8 cellular contexts compared by ENCODE assay signal in genomic region chr5:115349001-115349817, GRCh38. TPM values are rescaled to one million over a fixed set of nuclear protein-coding genes. Genes with fewer than 3 reads are reported as not detected.
DNase-seq lines count a peak whose midpoint lies in the region; ATAC-seq and TF ChIP-seq lines count a peak whose summit lies in the region.

No MANE protein-coding gene starts in this region.

- no peaks in the 10 kb centered on the region for H3K9me2 ChIP-seq in SK-N-SH

- CTCF ChIA-PET in SK-N-SH (lab: Yijun Ruan, JAX) = no interaction called here
- CTCF ChIA-PET in CD4-positive, alpha-beta T cell (lab: Charles Lee) = no interaction called here

- H3K4me1 ChIP-seq in SK-N-SH (ENCODE audit: control insufficient read depth in 1 of 2, insufficient read depth in 2 of 2, low read depth in 1 of 2, low read length in 1 of 2) (peaks cover 0 to 20% of the 10 kb centered on the region in 2 experiments), heart left ventricle (peaks cover 0 to 16% (median 0%) of the 10 kb centered on the region in 12 donors), endodermal cell (ENCODE audit: control insufficient read depth, insufficient read depth, low read length) (no peaks in the 10 kb centered on the region)

- no peak overlapping the region for H2AFZ ChIP-seq in SK-N-SH (ENCODE audit: low read depth)

- H3K4me3 Mint-ChIP-seq in activated T-cell treated with anti-CD3 and anti-CD28 coated beads, Interleukin-2, amount 50 U/mL, for 24 hours = no peak overlapping the region
- H3K4me3 Mint-ChIP-seq in CD4-positive, alpha-beta T cell = no peak overlapping the region
- no peak overlapping the region for H3K4me3 Mint-ChIP-seq in endodermal cell

- peak overlapping the region; percentile 51 for H3K4me2 ChIP-seq in SK-N-SH

- peaks cover 47% of the 10 kb centered on the region for H3K27me3 Mint-ChIP-seq in activated T-cell treated with anti-CD3 and anti-CD28 coated beads, Interleukin-2, amount 50 U/mL, for 24 hours
- H3K27me3 Mint-ChIP-seq in CD4-positive, alpha-beta T cell = peaks cover 54% of the 10 kb centered on the region
- H3K27me3 Mint-ChIP-seq in endodermal cell (ENCODE audit: insufficient read depth) = no peaks in the 10 kb centered on the region

- no peaks in the 10 kb centered on the region for H3K79me2 ChIP-seq in SK-N-SH (ENCODE audit: insufficient read depth)

- no peaks in the 10 kb centered on the region for H3K4me1 Mint-ChIP-seq in activated T-cell treated with anti-CD3 and anti-CD28 coated beads, Interleukin-2, amount 50 U/mL, for 24 hours (ENCODE audit: low read depth)
- H3K4me1 Mint-ChIP-seq in CD4-positive, alpha-beta T cell (ENCODE audit: low read depth) = no peaks in the 10 kb centered on the region
- H3K4me1 Mint-ChIP-seq in endodermal cell = peaks cover 7% of the 10 kb centered on the region

- H4K20me1 ChIP-seq in SK-N-SH (ENCODE audit: insufficient read depth) = no peaks in the 10 kb centered on the region

- peaks cover 23% of the 10 kb centered on the region for H3F3A ChIP-seq in SK-N-SH (replicated peaks; ENCODE audit: insufficient read depth)

- H3K27me3 ChIP-seq in SK-N-SH (ENCODE audit: insufficient read depth) (no peaks in the 10 kb centered on the region), heart left ventricle (no peaks in the 10 kb centered on the region), endodermal cell (ENCODE audit: control insufficient read depth, insufficient read depth, low read length, poor library complexity, severe bottlenecking) (no peaks in the 10 kb centered on the region)
- no peaks in the 10 kb centered on the region for H3K27me3 ChIP-seq in CD4-positive, alpha-beta T cell (ENCODE audit: control insufficient read depth, insufficient read depth, low read length)

- 35% methylated on average over 5 of the region's 5 CpGs for WGBS in SK-N-SH (ENCODE audit: low lambda C conversion rate)
- 51 to 65% (median 57%) methylated on average over 5 of the region's 5 CpGs for WGBS in heart left ventricle, 4 donors
- WGBS in endodermal cell (ENCODE audit: insufficient coverage in 1 of 2, insufficient read length in 1 of 2), 2 experiments = 91 to 95% methylated on average over 4 of the region's 5 CpGs

- peak; percentile 84 for ATAC-seq in Right ventricle myocardium inferior
- ATAC-seq in heart left ventricle = peak; percentile 59 to 89 (median 72)
- no peak for ATAC-seq in CD4-positive, alpha-beta T cell (ENCODE audit: poor library complexity)

- H3K27ac ChIP-seq in SK-N-SH (ENCODE audit: low read depth in 2 of 2, low read length in 1 of 2) (peak overlapping the region in 1 of 2 experiments; percentile 75; a peak in 3 of 4 replicates), heart left ventricle (peak overlapping the region in 4 of 12 donors; percentile 2 to 37 (median 7)), endodermal cell (ENCODE audit: low read depth, low read length) (no peak overlapping the region)
- H3K27ac ChIP-seq in CD4-positive, alpha-beta T cell (ENCODE audit: low read depth, low read length) = no peak overlapping the region

- TF ChIP-seq RAD21 in SK-N-SH (IDR thresholded peaks at IDR 0.05; ENCODE audit: low read length) = no peak

- no peaks in the 10 kb centered on the region for H3K36me3 Mint-ChIP-seq in activated T-cell treated with anti-CD3 and anti-CD28 coated beads, Interleukin-2, amount 50 U/mL, for 24 hours (ENCODE audit: low read depth)
- H3K36me3 Mint-ChIP-seq in CD4-positive, alpha-beta T cell (ENCODE audit: low read depth) = no peaks in the 10 kb centered on the region
- H3K36me3 Mint-ChIP-seq in endodermal cell (ENCODE audit: low read depth) = peaks cover under 1% of the 10 kb centered on the region

- intact Hi-C loops in Right ventricle myocardium inferior (cut with DNase I) = no loop called here
- intact Hi-C loops in cardiac septum (cut with DNase I) = no loop called here
- intact Hi-C loops in heart left ventricle (cut with DNase I) = no loop called here
- intact Hi-C loops in CD4-positive, alpha-beta T cell (cut with DNase I, micrococcal nuclease) = no loop called here

- no peaks in the 10 kb centered on the region for H3K9me3 ChIP-seq in SK-N-SH
- peaks cover 0 to 19% (median 1%) of the 10 kb centered on the region in 12 donors for H3K9me3 ChIP-seq in heart left ventricle
- H3K9me3 ChIP-seq in CD4-positive, alpha-beta T cell (ENCODE audit: control insufficient read depth, low read length) = no peaks in the 10 kb centered on the region
- H3K9me3 ChIP-seq in endodermal cell (ENCODE audit: control insufficient read depth, low read length) = peaks cover 6% of the 10 kb centered on the region

- H3K9ac ChIP-seq in SK-N-SH (peak overlapping the region; percentile 32; the same call in 1 of the 2 replicates), endodermal cell (ENCODE audit: extremely low read depth, low read length, poor library complexity, severe bottlenecking) (no peak overlapping the region)

- H3K36me3 ChIP-seq in SK-N-SH (replicated peaks in 1 of 2; ENCODE audit: control insufficient read depth in 1 of 2, insufficient read depth in 2 of 2, low read length in 1 of 2) (no peaks in the 10 kb centered on the region), heart left ventricle (no peaks in the 10 kb centered on the region), endodermal cell (ENCODE audit: control insufficient read depth, insufficient read depth, low read length) (no peaks in the 10 kb centered on the region)

- POLR2A ChIA-PET in SK-N-SH (lab: Yijun Ruan, JAX) = no interaction called here
- POLR2A ChIA-PET in CD4-positive, alpha-beta T cell (lab: Charles Lee) = no interaction called here

- TF ChIP-seq CTCF in SK-N-SH (IDR thresholded peaks at IDR 0.05) = peak; percentile 33
- TF ChIP-seq CTCF in heart left ventricle (IDR thresholded peaks at IDR 0.05) = peak in 2 of 12 donors; percentile 4 to 23
- TF ChIP-seq CTCF in CD4-positive, alpha-beta T cell (IDR thresholded peaks at IDR 0.05) = no peak
- no peak for TF ChIP-seq CTCF in endodermal cell (conservative IDR thresholded peaks at IDR 0.05)

- peaks cover 3% of the 10 kb centered on the region for H3K9me3 Mint-ChIP-seq in activated T-cell treated with anti-CD3 and anti-CD28 coated beads, Interleukin-2, amount 50 U/mL, for 24 hours
- H3K9me3 Mint-ChIP-seq in CD4-positive, alpha-beta T cell = no peaks in the 10 kb centered on the region
- H3K9me3 Mint-ChIP-seq in endodermal cell = peaks cover 8% of the 10 kb centered on the region

- TF ChIP-seq EP300 in SK-N-SH (IDR thresholded peaks at IDR 0.05; ENCODE audit: borderline replicate concordance in 1 of 2, low read depth in 1 of 2, low read length in 1 of 2) = no peak

- no peak for TF ChIP-seq POLR2A in heart left ventricle (IDR thresholded peaks at IDR 0.05)

- H3K27ac Mint-ChIP-seq in activated T-cell treated with anti-CD3 and anti-CD28 coated beads, Interleukin-2, amount 50 U/mL, for 24 hours = no peak overlapping the region
- no peak overlapping the region for H3K27ac Mint-ChIP-seq in CD4-positive, alpha-beta T cell
- no peak overlapping the region for H3K27ac Mint-ChIP-seq in endodermal cell

- no peak for DNase-seq in Right ventricle myocardium inferior (ENCODE audit: missing footprints)
- no peak for DNase-seq in cardiac septum (ENCODE audit: low spot score)
- no peak for DNase-seq in SK-N-SH
- peak in 1 of 5 donors; percentile 40 for DNase-seq in heart left ventricle
- no peak for DNase-seq in activated T-cell treated with anti-CD3 and anti-CD28 coated beads, Interleukin-2, amount 50 U/mL, for 24 hours
- DNase-seq in CD4-positive, alpha-beta T cell = no peak
- no peak for DNase-seq in endodermal cell
- DNase-seq in T-helper 1 cell = no peak

- H3K4me3 ChIP-seq in SK-N-SH (ENCODE audit: low read depth in 2 of 2, low read length in 1 of 2) (peak overlapping the region in 1 of 2 experiments; percentile 24; a peak in 1 of 4 replicates), heart left ventricle (no peak overlapping the region), endodermal cell (ENCODE audit: low read length) (no peak overlapping the region)

TF ChIP-seq in SK-N-SH, 30 proteins besides CTCF, POLR2A, EP300 and RAD21:
- TF ChIP-seq RCOR1 (IDR thresholded peaks at IDR 0.05; ENCODE audit: low read length) (no peak), TCF12 (IDR thresholded peaks at IDR 0.05) (peak; percentile 54), FOSL2 (IDR thresholded peaks at IDR 0.05; ENCODE audit: borderline replicate concordance, low read depth) (peak; percentile 77), MAX (IDR thresholded peaks at IDR 0.05; ENCODE audit: low read depth) (peak; percentile 83), GATA2 (CRISPR knock-in tag; IDR thresholded peaks at IDR 0.05) (no peak), MXI1 (IDR thresholded peaks at IDR 0.05; ENCODE audit: low read depth, low read length) (no peak), JUND (IDR thresholded peaks at IDR 0.05) (peak; percentile 60)

RNA-seq across cellular contexts. Expression of gene CCDC112, which starts 52.8 kb away (rescaled TPM):
- total RNA-seq in Right ventricle myocardium inferior (5.1 TPM), cardiac septum (5.9 TPM), heart left ventricle (1 to 10 TPM; 3.6 to 8.4 (median 5.6) TPM), endodermal cell (1 to 10 TPM; 6.8 to 7.3 TPM)
- polyA plus RNA-seq in SK-N-SH (2012; rRNA removed) (2.3 and 2.4 TPM in 2 replicates), heart left ventricle (1 to 10 TPM; 4.3 to 6.8 TPM)
- 2.9 and 4.3 TPM in 2 replicates for polyA plus RNA-seq in SK-N-SH (2012; cell fraction: cytosol; rRNA removed)
- polyA plus RNA-seq in SK-N-SH (2012; cell fraction: nucleus; rRNA removed) = 1.9 and 2.3 TPM in 2 replicates
- 1 to 10 TPM; 3.1 to 3.9 TPM for total RNA-seq in CD4-positive, alpha-beta T cell
- polyA plus RNA-seq in endodermal cell (2013, experiment 1 of 2) = 15.0 TPM
- 17.1 TPM for polyA plus RNA-seq in endodermal cell (2013, experiment 2 of 2)
